8 cellular contexts compared by ENCODE assay signal in genomic region chr13:50594276-50594970, GRCh38.
DNase-seq lines count a peak whose midpoint lies in the region; ATAC-seq and TF ChIP-seq lines count a peak whose summit lies in the region.

No MANE protein-coding gene starts in this region.

- H3K4me3 ChIP-seq in BLaER1 (peak overlapping the region; percentile 34; the same call in 1 of the 2 replicates), SU-DHL-6 (ENCODE audit: insufficient read depth, low read length, poor library complexity, severe bottlenecking) (peak overlapping the region; percentile 42), gastroesophageal sphincter (no peak overlapping the region)

- peaks cover 3% of the 10 kb centered on the region for H3K27me3 Mint-ChIP-seq in nephron progenitor cell (ENCODE audit: low read depth, poor library complexity)

- no peaks in the 10 kb centered on the region for H3K36me3 Mint-ChIP-seq in nephron progenitor cell (ENCODE audit: low read depth)

- H3K4me2 ChIP-seq in BLaER1 (peak overlapping the region; percentile 78), SU-DHL-6 (ENCODE audit: low read depth, low read length, poor library complexity, severe bottlenecking) (peak overlapping the region; percentile 91)

- H3K4me1 ChIP-seq in BLaER1: peaks cover 98% of the 10 kb centered on the region
- peaks cover 0 to 4% (median 0%) of the 10 kb centered on the region in 3 donors for H3K4me1 ChIP-seq in gastroesophageal sphincter

- H3K27ac Mint-ChIP-seq in nephron progenitor cell: peak overlapping the region; percentile 92

- WGBS in gastroesophageal sphincter (ENCODE audit: low coverage in 1 of 2), 2 donors: 65 to 77% methylated on average over 3 of the region's 10 CpGs

- peak; percentile 88 for ATAC-seq in GM19025 (IDR thresholded peaks at IDR 0.05; ENCODE audit: low read depth, unreplicated experiment)
- ATAC-seq in HG03066 (IDR thresholded peaks at IDR 0.05; ENCODE audit: low read depth, unreplicated experiment): peak; percentile 83
- no peak for ATAC-seq in gastroesophageal sphincter

- H3K27ac ChIP-seq in BLaER1: peak overlapping the region; percentile 83
- H3K27ac ChIP-seq in SU-DHL-6 (ENCODE audit: low read depth, low read length): peak overlapping the region; percentile 94
- H3K27ac ChIP-seq in gastroesophageal sphincter: no peak overlapping the region

- H3K9me3 Mint-ChIP-seq in nephron progenitor cell: no peaks in the 10 kb centered on the region

- H3K9me3 ChIP-seq in BLaER1: no peaks in the 10 kb centered on the region
- no peaks in the 10 kb centered on the region for H3K9me3 ChIP-seq in SU-DHL-6 (ENCODE audit: insufficient read depth, low read length)
- H3K9me3 ChIP-seq in gastroesophageal sphincter: no peaks in the 10 kb centered on the region

- peak overlapping the region; percentile 67 for H3K9ac ChIP-seq in BLaER1
- H3K9ac ChIP-seq in SU-DHL-6 (ENCODE audit: low read length): peak overlapping the region; percentile 55

- H3K4me1 Mint-ChIP-seq in nephron progenitor cell: peaks cover 73% of the 10 kb centered on the region

- H3K9me2 ChIP-seq in SU-DHL-6 (replicated peaks; ENCODE audit: insufficient read depth, low read length): no peaks in the 10 kb centered on the region

- no peak overlapping the region for H2AFZ ChIP-seq in SU-DHL-6 (ENCODE audit: low read depth, low read length, severe bottlenecking)

- H3K79me2 ChIP-seq in SU-DHL-6 (ENCODE audit: insufficient read depth, low read length): no peaks in the 10 kb centered on the region

- H3K27me3 ChIP-seq in BLaER1: no peaks in the 10 kb centered on the region
- H3K27me3 ChIP-seq in SU-DHL-6 (ENCODE audit: low read length): no peaks in the 10 kb centered on the region
- H3K27me3 ChIP-seq in gastroesophageal sphincter: no peaks in the 10 kb centered on the region

- no peak for TF ChIP-seq POLR2A in gastroesophageal sphincter (IDR thresholded peaks at IDR 0.05)

- TF ChIP-seq CTCF in SU-DHL-6 (IDR thresholded peaks at IDR 0.05; ENCODE audit: insufficient read depth, low read length, poor library complexity, severe bottlenecking) (no peak), nephron progenitor cell (IDR thresholded peaks at IDR 0.05) (no peak), gastroesophageal sphincter (IDR thresholded peaks at IDR 0.05) (no peak)

- no peak for TF ChIP-seq EP300 in gastroesophageal sphincter (IDR thresholded peaks at IDR 0.05)

- DNase-seq in nephron progenitor cell (peak; percentile 56), NCI-H446 (lab: John Stamatoyannopoulos, UW) (no peak), NCI-H2029 (lab: John Stamatoyannopoulos, UW) (no peak)

- H3K36me3 ChIP-seq in BLaER1 (no peaks in the 10 kb centered on the region), SU-DHL-6 (ENCODE audit: low read length) (no peaks in the 10 kb centered on the region), gastroesophageal sphincter (no peaks in the 10 kb centered on the region)

- H4K20me1 ChIP-seq in BLaER1 (no peaks in the 10 kb centered on the region), SU-DHL-6 (ENCODE audit: low read depth, low read length) (no peaks in the 10 kb centered on the region)

- no peak overlapping the region for H3K4me3 Mint-ChIP-seq in nephron progenitor cell

- peaks cover 28% of the 10 kb centered on the region for H3F3A ChIP-seq in SU-DHL-6 (ENCODE audit: insufficient read depth)

Comparison
In these comparisons a context has a peak if more than half of its experiments do, and no peak if none do; other contexts are left out.
1. H3K27ac ChIP-seq: peak in BLaER1 (single experiment) and SU-DHL-6 (single experiment); none in gastroesophageal sphincter (0 of 4).
2. H3K4me3 ChIP-seq: peak in BLaER1 (single experiment) and SU-DHL-6 (single experiment); none in gastroesophageal sphincter (0 of 2).